Comparison of ENCODE assay signal across 12 cellular contexts in genomic region chr18:2536493-2536892, GRCh38. TPM values are rescaled to one million over a fixed set of nuclear protein-coding genes. Genes with fewer than 3 reads are reported as not detected.
DNase-seq lines count a peak whose midpoint lies in the region; ATAC-seq and TF ChIP-seq lines count a peak whose summit lies in the region.
"Had no signal": no experiment of that assay in that cellular context is flagged by ENCODE, and none has a peak within 500 bp of the region (broad histone marks: within the 10 kb centered on the region; RNA-seq: fewer than 3 reads in every experiment).

No MANE protein-coding gene starts in this region.

- no peak overlapping the region for H2AK5ac ChIP-seq in trophoblast cell (ENCODE audit: low read length)

- no peak overlapping the region for H3K4ac ChIP-seq in trophoblast cell (ENCODE audit: low read depth, low read length)

- no peak overlapping the region for H3K27ac ChIP-seq in CD8-positive, alpha-beta T cell (ENCODE audit: low read depth, low read length)
- H3K27ac ChIP-seq in trophoblast cell (ENCODE audit: low read depth, low read length) (peak overlapping the region; percentile 75), right lobe of liver (no peak overlapping the region)
- H3K27ac ChIP-seq: body of pancreas had no signal

- no peak overlapping the region for H2BK12ac ChIP-seq in trophoblast cell (ENCODE audit: low read length)

- CTCF ChIA-PET in CD8-positive, alpha-beta T cell (lab: Charles Lee) = interaction anchor here (0.6 to 1.2 kb wide), 3 partner anchors 10 to 30 kb away, joined by 3 to 4 read pairs (median 3); no protein-coding TSS in a partner anchor

- H3K4me1 Mint-ChIP-seq in CD8-positive, alpha-beta T cell (ENCODE audit: low read depth) = no peaks in the 10 kb centered on the region

- H4K91ac ChIP-seq in trophoblast cell (ENCODE audit: low read depth, low read length) = no peak overlapping the region

- H3K27me3 ChIP-seq in CD8-positive, alpha-beta T cell (ENCODE audit: insufficient read depth, low read length) = no peaks in the 10 kb centered on the region
- H3K27me3 ChIP-seq in trophoblast cell (ENCODE audit: insufficient read depth, low read length) (no peaks in the 10 kb centered on the region), right lobe of liver (no peaks in the 10 kb centered on the region)
- H3K27me3 ChIP-seq: body of pancreas had no signal

- ATAC-seq in CD8-positive, alpha-beta T cell = no peak
- ATAC-seq in right lobe of liver (no peak), GM18907 (IDR thresholded peaks at IDR 0.05; ENCODE audit: unreplicated experiment) (no peak)
- ATAC-seq: body of pancreas had no signal

- H4K8ac ChIP-seq in trophoblast cell (ENCODE audit: low read depth, low read length) = no peak overlapping the region

- peaks cover 69% of the 10 kb centered on the region for H3K36me3 Mint-ChIP-seq in CD8-positive, alpha-beta T cell

- TF ChIP-seq POLR2A in right lobe of liver (IDR thresholded peaks at IDR 0.05) = no peak

- H2BK5ac ChIP-seq in trophoblast cell (ENCODE audit: low read depth, low read length, poor library complexity) = no peak overlapping the region

- no peak overlapping the region for H3K23ac ChIP-seq in trophoblast cell (ENCODE audit: low read length)

- H3K4me1 ChIP-seq in CD8-positive, alpha-beta T cell (ENCODE audit: insufficient read depth, low read length) = no peaks in the 10 kb centered on the region
- H3K4me1 ChIP-seq in trophoblast cell (ENCODE audit: control insufficient read depth in 1 of 2, insufficient read depth in 2 of 2, low read length in 2 of 2) (peaks cover 0 to 5% of the 10 kb centered on the region in 2 experiments), right lobe of liver (no peaks in the 10 kb centered on the region)
- H3K4me1 ChIP-seq: body of pancreas, Caco-2 had no signal

- no peak overlapping the region for H3K9ac ChIP-seq in trophoblast cell (ENCODE audit: low read length)

- H3K27ac Mint-ChIP-seq in CD8-positive, alpha-beta T cell = peak overlapping the region; percentile 45

- H3K14ac ChIP-seq in trophoblast cell (ENCODE audit: low read length) = no peak overlapping the region

- no peak overlapping the region for H2BK120ac ChIP-seq in trophoblast cell (ENCODE audit: insufficient read depth, low read length, poor library complexity)

- H3K36me3 ChIP-seq in CD8-positive, alpha-beta T cell (ENCODE audit: insufficient read depth, low read length) = peaks cover 9% of the 10 kb centered on the region
- H3K36me3 ChIP-seq in trophoblast cell (ENCODE audit: control insufficient read depth in 1 of 2, insufficient read depth in 2 of 2, low read length in 2 of 2) (no peaks in the 10 kb centered on the region), right lobe of liver (no peaks in the 10 kb centered on the region)

- WGBS in trophoblast cell (ENCODE audit: extremely low coverage, insufficient coverage, insufficient read length) = no CpG with 5 or more reads among the region's 4 CpGs
- 84% methylated on average over 3 of the region's 4 CpGs for WGBS in right lobe of liver (ENCODE audit: insufficient coverage, low coverage, low lambda C conversion rate, missing lambda C conversion rate)

- H3K4me3 ChIP-seq in CD8-positive, alpha-beta T cell (ENCODE audit: low read depth, low read length) = no peak overlapping the region
- H3K4me3 ChIP-seq in fibroblast of pulmonary artery (replicated peaks; ENCODE audit: low read depth, low read length) (no peak overlapping the region), trophoblast cell (ENCODE audit: low read depth, low read length) (no peak overlapping the region), right lobe of liver (no peak overlapping the region)
- H3K4me3 ChIP-seq: body of pancreas had no signal

- no peaks in the 10 kb centered on the region for H3K9me3 Mint-ChIP-seq in CD8-positive, alpha-beta T cell

- no peaks in the 10 kb centered on the region for H3K79me2 ChIP-seq in trophoblast cell (ENCODE audit: control insufficient read depth, insufficient read depth, low read length, poor library complexity)

- H3K4me3 Mint-ChIP-seq in CD8-positive, alpha-beta T cell = no peak overlapping the region

- H3K27me3 Mint-ChIP-seq in CD8-positive, alpha-beta T cell (ENCODE audit: low read depth) = no peaks in the 10 kb centered on the region

- no peak overlapping the region for H2AFZ ChIP-seq in trophoblast cell (ENCODE audit: insufficient read depth, low read length, poor library complexity)

- DNase-seq in CD8-positive, alpha-beta T cell = no peak
- DNase-seq in RPMI7951 (ENCODE audit: low read depth) = peak; percentile 85
- DNase-seq in fibroblast of pulmonary artery (ENCODE audit: low read depth) = peak; percentile 75
- peak; percentile 54 to 78 for DNase-seq in trophoblast cell
- no peak for DNase-seq in activated CD8-positive, alpha-beta memory T cell treated with anti-CD3 and anti-CD28 coated beads for 24 hours
- DNase-seq in mucosa of gallbladder (ENCODE audit: low spot score) = no peak
- DNase-seq in right lobe of liver = no peak
- DNase-seq: activated CD4-positive, CD25-positive, alpha-beta regulatory T cell treated with anti-CD3 and anti-CD28 coated beads, Interleukin-2, amount 50 U/mL, for 72 hours; body of pancreas; Caco-2; NK-92 treated with Interleukin-12 subunit alpha and Interleukin-12 subunit beta, amount 100 ng/mL, for 24 hours had no signal

- TF ChIP-seq CTCF in CD8-positive, alpha-beta T cell (IDR thresholded peaks at IDR 0.05) = no peak
- TF ChIP-seq CTCF in fibroblast of pulmonary artery (IDR thresholded peaks at IDR 0.05; ENCODE audit: low read length, missing control alignments) = no peak
- no peak for TF ChIP-seq CTCF in right lobe of liver (IDR thresholded peaks at IDR 0.05)

- no peak overlapping the region for H4K12ac ChIP-seq in trophoblast cell (ENCODE audit: low read depth, low read length)

- POLR2A ChIA-PET in CD8-positive, alpha-beta T cell (lab: Charles Lee) = no interaction called here

- no peaks in the 10 kb centered on the region for H3K79me1 ChIP-seq in trophoblast cell (ENCODE audit: low read length)

- intact Hi-C loops in CD8-positive, alpha-beta T cell (cut with DNase I, micrococcal nuclease) = no loop called here
- intact Hi-C loops in right lobe of liver (cut with DNase I) = no loop called here

- no peak overlapping the region for H3K18ac ChIP-seq in trophoblast cell (ENCODE audit: low read length)

- H3K4me2 ChIP-seq in trophoblast cell (ENCODE audit: low read length) = no peak overlapping the region

- no peaks in the 10 kb centered on the region for H3K9me3 ChIP-seq in CD8-positive, alpha-beta T cell (ENCODE audit: low read length)
- H3K9me3 ChIP-seq in trophoblast cell (ENCODE audit: insufficient read depth, low read depth, low read length) = peaks cover 2% of the 10 kb centered on the region
- no peaks in the 10 kb centered on the region for H3K9me3 ChIP-seq in right lobe of liver
- H3K9me3 ChIP-seq: body of pancreas, Caco-2 had no signal

RNA-seq across cellular contexts. Expression of gene METTL4, which starts 34.8 kb away (rescaled TPM):
- 1 to 10 TPM; 4.8 to 5.4 TPM for total RNA-seq in CD8-positive, alpha-beta T cell
- total RNA-seq in RPMI7951 (2014; rRNA removed; shearing (Covaris generic)) = 16.5 and 17.8 TPM in 2 replicates
- 7.5 and 8.0 TPM in 2 replicates for polyA plus RNA-seq in trophoblast cell (2013)
- total RNA-seq in mucosa of gallbladder (8.9 TPM), right lobe of liver (1 to 10 TPM; 3.2 to 4.9 (median 3.3) TPM)

RNA-seq across cellular contexts. Expression of gene NDC80, which starts 34.9 kb away (rescaled TPM):
- 1 to 10 TPM; 5.6 to 7.1 TPM for total RNA-seq in CD8-positive, alpha-beta T cell
- total RNA-seq in RPMI7951 (2014; rRNA removed; shearing (Covaris generic)) = 83.3 and 99.5 TPM in 2 replicates
- polyA plus RNA-seq in trophoblast cell (2013) = 20.3 and 21.3 TPM in 2 replicates
- total RNA-seq in mucosa of gallbladder (1.4 TPM), right lobe of liver (1 to 10 TPM in 2 of 6 experiments, under 1 TPM in 3, not detected in 1; 0.34 to 1.6 (median 0.55) TPM)
- total RNA-seq: body of pancreas had no signal

Comparison
In these comparisons a context has a peak if more than half of its experiments do, and no peak if none do; other contexts are left out.
1. DNase-seq: peak in RPMI7951 (single experiment), fibroblast of pulmonary artery (single experiment) and trophoblast cell (2 of 2); none in CD8-positive, alpha-beta T cell (0 of 7), activated CD8-positive, alpha-beta memory T cell treated with anti-CD3 and anti-CD28 coated beads for 24 hours (single experiment), mucosa of gallbladder (single experiment) and right lobe of liver (0 of 3).
2. RNA of gene NDC80, which starts 34.9 kb away (total RNA-seq): 83.3 to 99.5 TPM in RPMI7951; 5.6 to 7.1 TPM in CD8-positive, alpha-beta T cell, 1.4 TPM in mucosa of gallbladder (single experiment) and 0.34 to 1.6 TPM in right lobe of liver; every median in the first group is over 10 times any median in the second.